In genomic region chr6:147389463-147389862, GRCh38 we compare ENCODE assay signal across 24 cellular contexts.
DNase-seq lines count a peak whose midpoint lies in the region; ATAC-seq, FAIRE-seq and TF ChIP-seq lines count a peak whose summit lies in the region.
"Had no signal": no experiment of that assay in that cellular context is flagged by ENCODE, and none has a peak within 500 bp of the region (broad histone marks: within the 10 kb centered on the region; RNA-seq: fewer than 3 reads in every experiment).

No MANE protein-coding gene starts in this region.

- H3K36me3 ChIP-seq in K562 (ENCODE audit: control insufficient read depth, insufficient read depth, low read length) (peaks cover 34% of the 10 kb centered on the region), kidney (ENCODE audit: control insufficient read depth in 1 of 2, insufficient read depth in 2 of 2, low read length in 2 of 2) (peaks cover 0 to 4% of the 10 kb centered on the region in 2 donors)

- no peak overlapping the region for H3K9ac ChIP-seq in K562 (ENCODE audit: insufficient read depth in 1 of 2, low read depth in 2 of 2, low read length in 2 of 2)
- H3K9ac ChIP-seq in kidney (ENCODE audit: low read length in 2 of 2), result no peak overlapping the region
- H3K9ac ChIP-seq: BLaER1 had no signal

- H3K4me3 ChIP-seq in LNCaP clone FGC (ENCODE audit: low read depth, low read length), result no peak overlapping the region; the same call in 1 of the 2 replicates
- H3K4me3 ChIP-seq in K562, result no peak overlapping the region
- no peak overlapping the region for H3K4me3 ChIP-seq in kidney (ENCODE audit: low read length in 2 of 2)
- H3K4me3 ChIP-seq: BLaER1 had no signal

- no peak for TF ChIP-seq EP300 in K562 (IDR thresholded peaks at IDR 0.05; ENCODE audit: low read length)

- no TSS peak for BruUV-seq in K562 (replicated peaks; lab: Mats Ljungman, UMichigan)

- H3K4me2 ChIP-seq in K562 (ENCODE audit: insufficient read depth, low read length), result no peak overlapping the region
- H3K4me2 ChIP-seq: BLaER1 had no signal

- in situ Hi-C loops in K562 (cut with MboI), result no loop called here

- peak overlapping the region; percentile 50 for H3K27ac ChIP-seq in 22Rv1
- H3K27ac ChIP-seq in K562 (ENCODE audit: extremely low read depth, low read depth, low read length), result no peak overlapping the region
- no peak overlapping the region for H3K27ac ChIP-seq in kidney (ENCODE audit: low read depth in 2 of 2, low read length in 2 of 2)
- H3K27ac ChIP-seq: BLaER1 had no signal

- no peak for ATAC-seq in K562

- no peaks in the 10 kb centered on the region for H3K27me3 ChIP-seq in K562 (ENCODE audit: control insufficient read depth in 2 of 2, insufficient read depth in 2 of 2, low read length in 2 of 2)
- H3K27me3 ChIP-seq: BE2C, BLaER1 had no signal

- no peak for TF ChIP-seq POLR2A in K562 (conservative IDR thresholded peaks at IDR 0.05)

- no peak for FAIRE-seq in K562 (lab: Jason Lieb, UNC)
- no peak for FAIRE-seq in kidney (lab: Jason Lieb, UNC)
- FAIRE-seq: GM12891, GM19239 had no signal

- H3K79me2 ChIP-seq in K562 (ENCODE audit: control insufficient read depth, insufficient read depth, low read length), result no peaks in the 10 kb centered on the region

- no peak overlapping the region for H2AFZ ChIP-seq in K562 (ENCODE audit: low read depth, low read length)

- no peak for TF ChIP-seq CTCF in 22Rv1 (IDR thresholded peaks at IDR 0.05)
- no peak for TF ChIP-seq CTCF in LNCaP clone FGC (IDR thresholded peaks at IDR 0.05; ENCODE audit: control insufficient read depth, extremely low read depth, insufficient read depth)
- TF ChIP-seq CTCF in K562 (IDR thresholded peaks at IDR 0.05 in 2 of 3, conservative IDR thresholded peaks at IDR 0.05 in 1 of 3; ENCODE audit: insufficient read depth in 2 of 3, low read depth in 1 of 3, low read length in 3 of 3), result no peak
- TF ChIP-seq CTCF in kidney (IDR thresholded peaks at IDR 0.05; ENCODE audit: borderline replicate concordance, extremely low read depth, insufficient read depth), result no peak

- 88% methylated on average over 1 of the region's 1 CpG for WGBS in K562 (ENCODE audit: insufficient coverage, low coverage, missing lambda C conversion rate)

- H3K9me1 ChIP-seq in K562 (ENCODE audit: control insufficient read depth, insufficient read depth, low read length), result no peaks in the 10 kb centered on the region

- CTCF ChIA-PET in K562 (lab: Yijun Ruan, JAX; ENCODE audit: low intra/inter-chr PET ratio), result interaction anchor here (0.7 to 1.5 kb wide), 3 partner anchors 10 to 781 kb away, joined by 3 read pairs; no protein-coding TSS in a partner anchor

- intact Hi-C loops in K562 (cut with micrococcal nuclease) (no loop called here), kidney (cut with DNase I) (no loop called here)

- H3K9me3 ChIP-seq in K562 (replicated peaks; ENCODE audit: control insufficient read depth, insufficient read depth, low read depth, low read length), result no peaks in the 10 kb centered on the region
- no peaks in the 10 kb centered on the region for H3K9me3 ChIP-seq in kidney (ENCODE audit: control insufficient read depth in 1 of 2, low read length in 2 of 2)
- H3K9me3 ChIP-seq: BE2C, BLaER1 had no signal

- POLR2A ChIA-PET in K562 (lab: Yijun Ruan, JAX), result no interaction called here

- peak; percentile 52 for DNase-seq in LNCaP clone FGC (ENCODE audit: low read depth)
- DNase-seq in K562 (ENCODE audit: extremely low read depth in 1 of 4, low spot score in 3 of 4), result no peak
- no peak for DNase-seq in kidney
- DNase-seq in activated T-cell treated with anti-CD3 and anti-CD28 coated beads, Interleukin-2, amount 50 U/mL, for 1 hour, result no peak
- no peak for DNase-seq in NCI-H69 (lab: John Stamatoyannopoulos, UW)
- DNase-seq: 8988T; ACHN; BE2C; C1 segment of cervical spinal cord; CD4-positive, alpha-beta memory T cell; CD4-positive, CD25-positive, alpha-beta regulatory T cell; CD8-positive, alpha-beta memory T cell; COR-L47; DMS 273 treated with DMSO at 0.1 percent for 48 hours; DMS153; DMS53; DMS79; DND-41; EL; GF-D8 had no signal

- H4K20me1 ChIP-seq in K562 (replicated peaks; ENCODE audit: control insufficient read depth, insufficient read depth, low read length), result no peaks in the 10 kb centered on the region
- H4K20me1 ChIP-seq: BLaER1 had no signal

- TF ChIP-seq RAD21 in K562 (CRISPR knock-in tag; conservative IDR thresholded peaks at IDR 0.05 in 1 of 2, IDR thresholded peaks at IDR 0.05 in 1 of 2), result no peak

- H3K4me1 ChIP-seq in K562 (replicated peaks in 1 of 2; ENCODE audit: control insufficient read depth in 2 of 2, insufficient read depth in 2 of 2, low read length in 2 of 2) (no peaks in the 10 kb centered on the region), kidney (ENCODE audit: control insufficient read depth in 1 of 2, insufficient read depth in 1 of 2, low read depth in 1 of 2, low read length in 2 of 2) (no peaks in the 10 kb centered on the region)
- H3K4me1 ChIP-seq: BE2C, BLaER1 had no signal

TF ChIP-seq in K562, 482 proteins besides CTCF, POLR2A, EP300 and RAD21:
- TF ChIP-seq ASH1L (IDR thresholded peaks at IDR 0.05; ENCODE audit: borderline replicate concordance, low read depth, partially characterized antibody) (no peak), SUPT5H (IDR thresholded peaks at IDR 0.05) (peak; percentile 35; the same call in 1 of the 2 replicates)
